Comparison of ENCODE assay signal across 8 cellular contexts in genomic region chr7:76626989-76627642, GRCh38. TPM values are rescaled to one million over a fixed set of nuclear protein-coding genes. Genes with fewer than 3 reads are reported as not detected.
DNase-seq lines count a peak whose midpoint lies in the region; TF ChIP-seq lines count a peak whose summit lies in the region.
"Not testable (repeated sequence)": the region's sequence is repeated elsewhere in the genome, so short reads cannot be mapped to it uniquely, and the experiment has no call there.

Gene POMZP3 (minus strand): TSS chr7:76627279. CDS start chr7:76626064, 1,215 bp downstream.

- H2AFZ ChIP-seq in GM23248: peak within 1 kb of the TSS; percentile 87

- peak within 1 kb of the TSS; percentile 85 for H3K4me2 ChIP-seq in GM23248 (ENCODE audit: unreplicated experiment)

- not testable (repeated sequence) for H3F3A ChIP-seq in GM23248 (ENCODE audit: insufficient read depth)

- not testable (repeated sequence) for H3K9me2 ChIP-seq in GM23248 (ENCODE audit: insufficient read depth)

- H3K4me1 ChIP-seq in GM23248 (ENCODE audit: insufficient read depth); HUES48 (ENCODE audit: control insufficient read depth, insufficient read depth, low read length); stomach smooth muscle (ENCODE audit: control insufficient read depth, insufficient read depth, low read length): not testable (repeated sequence)

- H3K9me3 Mint-ChIP-seq in T-helper 1 cell treated with Interleukin-12 subunit alpha and Interleukin-12 subunit beta and Interleukin-4 antibody, amounts not matched to agents 30 μg/mL and 1 μg/mL, for 36 hours; nephron: not testable (repeated sequence)

- TF ChIP-seq CTCF in GM06990 (IDR thresholded peaks at IDR 0.05; ENCODE audit: insufficient read depth, low read length, poor library complexity, severe bottlenecking); nephron (IDR thresholded peaks at IDR 0.05; ENCODE audit: unreplicated experiment in 3 of 3): not testable (repeated sequence)

- H3K27me3 ChIP-seq in GM06990 (replicated peaks; ENCODE audit: control insufficient read depth, insufficient read depth, low read length); GM23248 (replicated peaks; ENCODE audit: insufficient read depth); HUES48 (ENCODE audit: control insufficient read depth, insufficient read depth, low read length); stomach smooth muscle (ENCODE audit: control insufficient read depth in 1 of 2, insufficient read depth in 2 of 2, low read length in 2 of 2): not testable (repeated sequence)

- H3K4me3 Mint-ChIP-seq in T-helper 1 cell treated with Interleukin-12 subunit alpha and Interleukin-12 subunit beta and Interleukin-4 antibody, amounts not matched to agents 30 μg/mL and 1 μg/mL, for 36 hours: peak within 1 kb of the TSS; percentile 91
- H3K4me3 Mint-ChIP-seq in nephron: peak within 1 kb of the TSS; percentile 94 to 97 (median 96)

- H3K4me3 ChIP-seq in GM06990 (replicated peaks; ENCODE audit: low read depth, low read length): peak within 1 kb of the TSS; percentile 68
- peak within 1 kb of the TSS; percentile 97 for H3K4me3 ChIP-seq in GM23248
- H3K4me3 ChIP-seq in HUES48 (ENCODE audit: low read depth, low read length): peak within 1 kb of the TSS; percentile 67
- H3K4me3 ChIP-seq in stomach smooth muscle (ENCODE audit: low read length in 2 of 2): peak within 1 kb of the TSS; percentile 59 to 71

- H3K36me3 ChIP-seq in GM06990 (ENCODE audit: control insufficient read depth, insufficient read depth, low read length); GM23248 (ENCODE audit: low read depth); HUES48 (ENCODE audit: control insufficient read depth, insufficient read depth, low read length); stomach smooth muscle (ENCODE audit: control insufficient read depth in 2 of 2, insufficient read depth in 2 of 2, low read length in 2 of 2): not testable (repeated sequence)

- not testable (repeated sequence) for H3K27me3 Mint-ChIP-seq in T-helper 1 cell treated with Interleukin-12 subunit alpha and Interleukin-12 subunit beta and Interleukin-4 antibody, amounts not matched to agents 30 μg/mL and 1 μg/mL, for 36 hours (ENCODE audit: low read depth); nephron (ENCODE audit: low read depth)

- H3K9ac ChIP-seq in GM23248: peak within 1 kb of the TSS; percentile 99
- peak within 1 kb of the TSS; percentile 71 for H3K9ac ChIP-seq in HUES48 (ENCODE audit: low read depth, low read length)
- peak within 1 kb of the TSS; percentile 80 to 85 for H3K9ac ChIP-seq in stomach smooth muscle (ENCODE audit: low read length in 2 of 2)

- H4K20me1 ChIP-seq in GM23248 (ENCODE audit: insufficient read depth): not testable (repeated sequence)

- H3K79me2 ChIP-seq in GM23248 (ENCODE audit: insufficient read depth): peaks cover 18% of the 10 kb centered on the region

- peak within 1 kb of the TSS; percentile 92 for H3K27ac Mint-ChIP-seq in T-helper 1 cell treated with Interleukin-12 subunit alpha and Interleukin-12 subunit beta and Interleukin-4 antibody, amounts not matched to agents 30 μg/mL and 1 μg/mL, for 36 hours
- peak within 1 kb of the TSS; percentile 82 to 97 (median 95) for H3K27ac Mint-ChIP-seq in nephron

- 0% methylated on average over 17 of the region's 78 CpGs for WGBS in GM23248 (ENCODE audit: low coverage in 1 of 2, low lambda C conversion rate in 2 of 2, missing lambda C conversion rate in 2 of 2), 2 experiments
- 0 to 1% (median 0%) methylated on average over 24 to 37 of the region's 78 CpGs for WGBS in adipose tissue, 3 donors

- H3K4me1 Mint-ChIP-seq in T-helper 1 cell treated with Interleukin-12 subunit alpha and Interleukin-12 subunit beta and Interleukin-4 antibody, amounts not matched to agents 30 μg/mL and 1 μg/mL, for 36 hours (ENCODE audit: low read depth); nephron: not testable (repeated sequence)

- not testable (repeated sequence) for H3K9me3 ChIP-seq in GM23248 (ENCODE audit: low read depth); HUES48 (ENCODE audit: control insufficient read depth, insufficient read depth, low read length); stomach smooth muscle (ENCODE audit: control insufficient read depth in 2 of 2, low read length in 2 of 2)

- DNase-seq in GM06990 (ENCODE audit: extremely low read depth, insufficient read length): peak; percentile 62
- DNase-seq in GM23248: peak; percentile 33
- peak; percentile 17 for DNase-seq in glomerular visceral epithelial cell (ENCODE audit: extremely low spot score)

- H3K27ac ChIP-seq in GM23248: peak within 1 kb of the TSS; percentile 90
- peak within 1 kb of the TSS; percentile 85 for H3K27ac ChIP-seq in HUES48 (ENCODE audit: low read depth, low read length)
- H3K27ac ChIP-seq in adipose tissue (ENCODE audit: low read depth, low read length): not testable (repeated sequence)
- H3K27ac ChIP-seq in stomach smooth muscle (ENCODE audit: low read length): peak within 1 kb of the TSS; percentile 75

- in situ Hi-C loops in GM23248 (cut with MboI): not testable (repeated sequence)

- not testable (repeated sequence) for H3K36me3 Mint-ChIP-seq in T-helper 1 cell treated with Interleukin-12 subunit alpha and Interleukin-12 subunit beta and Interleukin-4 antibody, amounts not matched to agents 30 μg/mL and 1 μg/mL, for 36 hours (ENCODE audit: low read depth)
- H3K36me3 Mint-ChIP-seq in nephron (ENCODE audit: low read depth): peaks cover 12% of the 10 kb centered on the region

RNA-seq across cellular contexts. Expression of gene POMZP3, which starts in this region (rescaled TPM):
- 2.7 and 5.9 TPM in 2 replicates for total RNA-seq in GM23248 (2014; rRNA removed; shearing (Covaris generic))
- polyA plus RNA-seq in GM23248 (2016; fragmentation: Nextera tagmentation; extraction: Ambion mirVana) (16.0 and 16.5 TPM in 2 replicates), adipose tissue (10 to 100 TPM in 2 of 3 donors, 1 to 10 TPM in 1; 9.5 to 17.2 (median 10.3) TPM)
